ENCODE assay signal across 31 cellular contexts in the genomic region with DNA sequence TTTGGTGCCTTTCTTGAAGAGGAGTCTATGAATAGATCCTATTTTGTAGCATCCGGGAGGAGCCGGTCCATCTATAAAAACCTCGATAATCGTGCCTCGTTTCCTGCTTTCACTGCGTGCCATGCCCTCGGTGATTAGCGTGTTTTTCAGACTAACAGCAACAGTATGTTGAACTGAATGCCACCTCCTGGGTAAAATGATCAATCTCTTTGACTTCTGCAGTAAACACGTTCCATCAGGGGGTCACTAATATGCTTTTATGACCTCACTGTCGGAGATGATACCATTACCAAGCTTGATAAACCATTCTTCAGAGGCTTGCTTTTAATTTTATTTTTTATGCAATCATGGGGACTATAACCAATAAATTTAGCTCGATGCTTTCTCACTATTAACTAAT.
"Had no signal": no experiment of that assay in that cellular context is flagged by ENCODE, and none has a peak within 500 bp of the region (broad histone marks: within the 10 kb centered on the region; RNA-seq: fewer than 3 reads in every experiment).

No MANE protein-coding gene starts in this region.

- H3K4me1 Mint-ChIP-seq: neural progenitor cell had no signal

- H3K27me3 Mint-ChIP-seq: stimulated activated naive CD8-positive, alpha-beta T cell treated with anti-CD3 and anti-CD28 coated beads, Interleukin-15, Interleukin-2, amounts not matched to agents 100 ng/mL and 50 ng/mL, for 24 hours had no signal

- H3K27ac Mint-ChIP-seq: mesothelial cell of epicardium; naive B cell; natural killer cell treated with Interleukin-12 subunit alpha and Interleukin-12 subunit beta and Interleukin-15 and Interleukin-18, amount 100 ng/mL, for 72 hours; neural progenitor cell; stimulated activated naive B cell treated with anti-CD40 and anti-IgM and Interleukin-4, amounts not matched to agents 10 μg/mL and 1 μg/mL and 100 μg/mL, for 72 hours; stimulated activated naive CD8-positive, alpha-beta T cell treated with anti-CD3 and anti-CD28 coated beads, Interleukin-15, Interleukin-2, amounts not matched to agents 100 ng/mL and 50 ng/mL, for 24 hours had no signal

- H2AFZ ChIP-seq: neural progenitor cell had no signal

- H3K36me3 Mint-ChIP-seq: mesothelial cell of epicardium; naive B cell; natural killer cell treated with Interleukin-12 subunit alpha and Interleukin-12 subunit beta and Interleukin-15 and Interleukin-18, amount 100 ng/mL, for 72 hours; neural progenitor cell had no signal

- H3K9ac ChIP-seq: neural progenitor cell had no signal

- H3K4me1 ChIP-seq: colonic mucosa, esophagus muscularis mucosa, foreskin keratinocyte, gastroesophageal sphincter, heart right ventricle, left lung, neural progenitor cell, psoas muscle, sigmoid colon, spleen, transverse colon, upper lobe of right lung, uterus had no signal

- ATAC-seq: foreskin keratinocyte; gastroesophageal sphincter; heart right ventricle; left cardiac atrium; left lung; mucosa of descending colon; natural killer cell treated with Interleukin-12 subunit alpha and Interleukin-12 subunit beta and Interleukin-15 and Interleukin-18, amount 100 ng/mL, for 72 hours; psoas muscle; right cardiac atrium; stimulated activated naive B cell treated with anti-CD40 and anti-IgM and Interleukin-4, amounts not matched to agents 10 μg/mL and 1 μg/mL and 100 μg/mL, for 72 hours; upper lobe of right lung had no signal

- H3K4me3 Mint-ChIP-seq: mesothelial cell of epicardium; naive B cell; natural killer cell treated with Interleukin-12 subunit alpha and Interleukin-12 subunit beta and Interleukin-15 and Interleukin-18, amount 100 ng/mL, for 72 hours; neural progenitor cell; stimulated activated naive B cell treated with anti-CD40 and anti-IgM and Interleukin-4, amounts not matched to agents 10 μg/mL and 1 μg/mL and 100 μg/mL, for 72 hours; stimulated activated naive CD8-positive, alpha-beta T cell treated with anti-CD3 and anti-CD28 coated beads, Interleukin-15, Interleukin-2, amounts not matched to agents 100 ng/mL and 50 ng/mL, for 24 hours had no signal

- H3K9me3 Mint-ChIP-seq: stimulated activated naive CD8-positive, alpha-beta T cell treated with anti-CD3 and anti-CD28 coated beads, Interleukin-15, Interleukin-2, amounts not matched to agents 100 ng/mL and 50 ng/mL, for 24 hours had no signal

- H3K4me2 ChIP-seq: neural progenitor cell had no signal

- H3K27ac ChIP-seq: colonic mucosa, esophagus muscularis mucosa, foreskin keratinocyte, gastroesophageal sphincter, heart right ventricle, left lung, neural progenitor cell, ovary, psoas muscle, sigmoid colon, spleen, thoracic aorta, transverse colon, upper lobe of right lung, uterus had no signal

- FAIRE-seq: endothelial cell of umbilical vein, islet of Langerhans had no signal

- H3K4me3 ChIP-seq: colonic mucosa, esophagus muscularis mucosa, gastroesophageal sphincter, heart right ventricle, left lung, mucosa of descending colon, neural progenitor cell, ovary, psoas muscle, sigmoid colon, spleen, thoracic aorta, transverse colon, upper lobe of right lung, uterus had no signal

- DNase-seq: colonic mucosa; dermis blood vessel endothelial cell; effector memory CD4-positive, alpha-beta T cell; foreskin keratinocyte; glutamatergic neuron; heart right ventricle; left cardiac atrium; left lung; mesenchymal stem cell; mucosa of descending colon; naive B cell; ovary; psoas muscle; right cardiac atrium; sigmoid colon; spleen; stimulated activated CD4-positive, alpha-beta T cell treated with anti-CD3 and anti-CD28 coated beads, Interleukin-15, amount 100 ng/mL, for 24 hours; stimulated activated CD4-positive, alpha-beta T cell treated with anti-CD3 and anti-CD28 coated beads, Interleukin-2, amount 100 ng/mL, for 48 hours; stimulated activated naive B cell treated with anti-CD40 and anti-IgM and Interleukin-4, amounts not matched to agents 10 μg/mL and 1 μg/mL and 100 μg/mL, for 72 hours; transverse colon; upper lobe of right lung; uterus had no signal

- H3K9me3 ChIP-seq: colonic mucosa, esophagus muscularis mucosa, gastroesophageal sphincter, heart right ventricle, left lung, mucosa of descending colon, ovary, psoas muscle, sigmoid colon, thoracic aorta, transverse colon, upper lobe of right lung, uterus had no signal

- H3K36me3 ChIP-seq: colonic mucosa, esophagus muscularis mucosa, gastroesophageal sphincter, heart right ventricle, left lung, neural progenitor cell, ovary, sigmoid colon, spleen, thoracic aorta, transverse colon, upper lobe of right lung, uterus had no signal

- H3K27me3 ChIP-seq: colonic mucosa, foreskin keratinocyte, left lung, neural progenitor cell, ovary, transverse colon, upper lobe of right lung, uterus had no signal
